ENCODE assay signal across 31 cellular contexts in the genomic region with DNA sequence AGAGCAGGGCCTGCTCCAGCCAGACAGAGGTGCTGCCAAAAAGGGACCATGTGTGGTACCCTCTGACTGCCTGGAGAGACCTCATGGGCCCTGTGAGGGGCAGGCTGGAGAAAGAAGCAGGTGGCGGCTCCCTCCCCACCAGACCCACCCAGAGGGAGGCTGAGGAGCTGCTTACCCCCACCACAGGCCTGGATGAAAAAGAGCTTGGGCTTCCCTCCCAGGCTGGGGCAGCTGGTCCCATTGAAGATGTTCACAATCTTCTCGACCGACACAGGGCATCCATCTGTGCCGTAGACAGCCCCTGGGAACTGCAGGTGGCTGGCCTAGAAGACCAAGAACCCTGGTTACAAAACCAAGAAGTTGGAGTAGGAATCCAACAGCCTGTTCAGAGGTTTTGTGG. TPM values are rescaled to one million over a fixed set of nuclear protein-coding genes. Genes with fewer than 3 reads are reported as not detected.
"Had no signal": no experiment of that assay in that cellular context is flagged by ENCODE, and none has a peak within 500 bp of the region (broad histone marks: within the 10 kb centered on the region; RNA-seq: fewer than 3 reads in every experiment).

No MANE protein-coding gene starts in this region.

- DNase-seq: activated B cell treated with CpG ODN at 0.5 μM for 24 hours; activated CD4-positive, alpha-beta memory T cell treated with anti-CD3 and anti-CD28 coated beads for 36 hours; activated CD4-positive, alpha-beta T cell treated with anti-CD3 and anti-CD28 coated beads for 4 hours; activated CD4-positive, alpha-beta T cell treated with anti-CD3 and anti-CD28 coated beads, Interleukin-2, amount 10 ng/mL, durations not matched to agents 24 days and 14 days; activated CD4-positive, alpha-beta T cell treated with anti-CD3 and anti-CD28 coated beads, Interleukin-2, amount 50 U/mL, for 1 hour; activated CD4-positive, alpha-beta T cell treated with anti-CD3 and anti-CD28 coated beads, Interleukin-2, amount 50 U/mL, for 4 hours; activated CD4-positive, CD25-positive, alpha-beta regulatory T cell treated with anti-CD3 and anti-CD28 coated beads, Interleukin-2, amount 50 U/mL, for 72 hours; activated CD8-positive, alpha-beta memory T cell treated with anti-CD3 and anti-CD28 coated beads, Interleukin-2, amount 50 U/mL, for 4 hours; activated CD8-positive, alpha-beta T cell treated with anti-CD3 and anti-CD28 coated beads for 36 hours; activated effector memory CD4-positive, alpha-beta T cell treated with Interleukin-2 at 50 U/mL for 16 hours; activated gamma-delta T cell; activated naive CD4-positive, alpha-beta T cell treated with anti-CD3 and anti-CD28 coated beads, Interleukin-2, amount 10 ng/mL, durations not matched to agents 7 days and 5 days; activated naive CD4-positive, alpha-beta T cell treated with Interleukin-2 at 50 U/mL for 16 hours; activated naive CD8-positive, alpha-beta T cell treated with anti-CD3 and anti-CD28 coated beads, Interleukin-2, amount 10 ng/mL, durations not matched to agents 7 days and 5 days; activated naive CD8-positive, alpha-beta T cell treated with anti-CD3 and anti-CD28 coated beads, Interleukin-2, amount 50 U/mL, for 24 hours; activated T-cell treated with anti-CD3 and anti-CD28 coated beads, Interleukin-2, amount 50 U/mL, for 24 hours; activated T-cell treated with anti-CD3 and anti-CD28 coated beads, Interleukin-2, amount 50 U/mL, for 48 hours; amygdala; anterior cingulate cortex; central memory CD4-positive, alpha-beta T cell; T-cell; T-helper 17 cell had no signal

- H3K4me1 ChIP-seq: ascending aorta had no signal

- H3K27me3 ChIP-seq: ascending aorta had no signal

- H3K27ac ChIP-seq: ascending aorta, VCaP had no signal

- ATAC-seq: activated CD8-positive, alpha-beta T cell treated with anti-CD3 and anti-CD28 coated beads for 36 hours; activated naive CD8-positive, alpha-beta T cell treated with anti-CD3 and anti-CD28 coated beads, Interleukin-2, amount 50 U/mL, for 24 hours; T-cell; T-helper 17 cell had no signal

- H3K4me3 ChIP-seq: ascending aorta had no signal

- H3K9me3 ChIP-seq: ascending aorta had no signal

RNA-seq across cellular contexts. Expression of a gene that starts 28.5 kb away (rescaled TPM):
- total RNA-seq: activated B cell treated with CpG ODN at 0.5 μM for 24 hours; activated CD4-positive, alpha-beta memory T cell treated with anti-CD3 and anti-CD28 coated beads for 36 hours; activated CD4-positive, alpha-beta T cell treated with anti-CD3 and anti-CD28 coated beads, Interleukin-2, amount 10 ng/mL, durations not matched to agents 24 days and 14 days; activated CD8-positive, alpha-beta memory T cell treated with anti-CD3 and anti-CD28 coated beads for 36 hours; activated CD8-positive, alpha-beta T cell treated with anti-CD3 and anti-CD28 coated beads for 36 hours; activated naive CD8-positive, alpha-beta T cell treated with anti-CD3 and anti-CD28 coated beads, Interleukin-2, amount 10 ng/mL, durations not matched to agents 7 days and 5 days; activated T-helper 2 cell treated with anti-CD3 and anti-CD28 coated beads, Interferon-gamma antibody, Interleukin-2, Interleukin-4, amounts not matched to agents 10 μg/mL and 5 μg/mL and 100 μg/mL, durations not matched to agents 14 hours and 24 hours and 36 hours; ascending aorta; bronchial epithelial cell; cardiac septum; cerebellum; T-helper 1 cell treated with Interleukin-12 subunit alpha and Interleukin-12 subunit beta and Interleukin-4 antibody, amounts not matched to agents 30 ng/mL and 1 ng/mL, for 36 hours; T-helper 17 cell; T-helper 2 cell treated with Interferon-gamma antibody and Interleukin-4, amounts not matched to agents 100 ng/mL and 5 ng/mL, for 36 hours had no signal

RNA-seq across cellular contexts. Expression of a gene that starts 47.9 kb away (rescaled TPM):
- total RNA-seq: activated B cell treated with CpG ODN at 0.5 μM for 24 hours; activated CD4-positive, alpha-beta memory T cell treated with anti-CD3 and anti-CD28 coated beads for 36 hours; activated CD4-positive, alpha-beta T cell treated with anti-CD3 and anti-CD28 coated beads, Interleukin-2, amount 10 ng/mL, durations not matched to agents 24 days and 14 days; activated CD8-positive, alpha-beta memory T cell treated with anti-CD3 and anti-CD28 coated beads for 36 hours; activated CD8-positive, alpha-beta T cell treated with anti-CD3 and anti-CD28 coated beads for 36 hours; activated naive CD8-positive, alpha-beta T cell treated with anti-CD3 and anti-CD28 coated beads, Interleukin-2, amount 10 ng/mL, durations not matched to agents 7 days and 5 days; activated T-helper 2 cell treated with anti-CD3 and anti-CD28 coated beads, Interferon-gamma antibody, Interleukin-2, Interleukin-4, amounts not matched to agents 10 μg/mL and 5 μg/mL and 100 μg/mL, durations not matched to agents 14 hours and 24 hours and 36 hours; ascending aorta; bronchial epithelial cell; cardiac septum; cerebellum; T-helper 1 cell treated with Interleukin-12 subunit alpha and Interleukin-12 subunit beta and Interleukin-4 antibody, amounts not matched to agents 30 ng/mL and 1 ng/mL, for 36 hours; T-helper 17 cell; T-helper 2 cell treated with Interferon-gamma antibody and Interleukin-4, amounts not matched to agents 100 ng/mL and 5 ng/mL, for 36 hours had no signal
